ENCODE assay signal across 1 cellular context in genomic region chr11:8713760-8714159, GRCh38.
TF ChIP-seq lines count a peak whose summit lies in the region.

No MANE protein-coding gene starts in this region.

TF ChIP-seq in liver, 16 proteins besides CTCF, POLR2A, EP300 and RAD21 (continued from another document):
- TF ChIP-seq EGR1 (IDR thresholded peaks at IDR 0.05; ENCODE audit: low read depth in 2 of 2) (no peak), FOXA1 (IDR thresholded peaks at IDR 0.05) (no peak), REST (IDR thresholded peaks at IDR 0.05) (no peak), FOXA2 (IDR thresholded peaks at IDR 0.05) (no peak), MAX (IDR thresholded peaks at IDR 0.05) (no peak), HNF4G (IDR thresholded peaks at IDR 0.05) (no peak), JUND (IDR thresholded peaks at IDR 0.05) (no peak), HNF4A (conservative IDR thresholded peaks at IDR 0.05) (peak; percentile 31 to 40), NR2F2 (IDR thresholded peaks at IDR 0.05) (no peak), RXRA (IDR thresholded peaks at IDR 0.05) (peak in 1 of 2 donors; percentile 15)
